Comparison of ENCODE assay signal across 28 cellular contexts in the genomic region with DNA sequence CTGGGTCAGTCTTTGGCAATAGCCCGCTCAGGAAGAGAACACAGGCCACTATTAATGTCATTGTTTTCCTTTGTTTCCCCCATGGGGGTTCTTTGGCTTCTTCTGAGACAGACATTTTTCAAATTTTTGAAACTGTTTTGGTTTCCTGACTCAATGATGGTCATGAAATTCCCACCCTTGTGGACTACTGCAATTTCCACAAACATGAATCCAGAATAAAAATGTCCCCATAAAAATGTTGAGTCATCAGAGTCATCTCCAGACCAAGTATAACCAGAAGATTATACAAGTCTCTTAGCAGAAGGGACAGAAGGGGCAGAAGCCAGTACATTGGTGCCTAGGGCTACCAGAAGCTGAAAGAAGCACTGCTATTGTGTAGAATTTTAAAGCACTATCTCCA. TPM values are rescaled to one million over a fixed set of nuclear protein-coding genes. Genes with fewer than 3 reads are reported as not detected.
A peak's percentile ranks its signal among the peaks of the same experiment; 100 is the strongest.
DNase-seq lines count a peak whose midpoint lies in the region; TF ChIP-seq lines count a peak whose summit lies in the region.
"Had no signal": no experiment of that assay in that cellular context is flagged by ENCODE, and none has a peak within 500 bp of the region (broad histone marks: within the 10 kb centered on the region; RNA-seq: fewer than 3 reads in every experiment).

No MANE protein-coding gene starts in this region.

- intact Hi-C loops in dorsolateral prefrontal cortex (cut with DNase I), result no loop called here

- H3K4me3 ChIP-seq in coronary artery (no peak overlapping the region), dorsolateral prefrontal cortex (no peak overlapping the region)
- H3K4me3 ChIP-seq: BLaER1, GM12878, GM23338, SJCRH30 had no signal

- H3K27ac ChIP-seq in coronary artery, result no peak overlapping the region
- peak overlapping the region in 12 of 59 donors; percentile 3 to 44 (median 28) for H3K27ac ChIP-seq in dorsolateral prefrontal cortex
- H3K27ac ChIP-seq: BLaER1, SJCRH30 had no signal

- no peaks in the 10 kb centered on the region for H3K27me3 ChIP-seq in dorsolateral prefrontal cortex
- H3K27me3 ChIP-seq: BLaER1, SJCRH30 had no signal

- TF ChIP-seq CTCF in coronary artery (IDR thresholded peaks at IDR 0.05) (no peak), dorsolateral prefrontal cortex (IDR thresholded peaks at IDR 0.05 in 54 of 56, conservative IDR thresholded peaks at IDR 0.05 in 2 of 56; ENCODE audit: low read depth in 1 of 56, partially characterized antibody in 56 of 56) (no peak)

- DNase-seq in EL, result peak; percentile 53
- peak; percentile 9 for DNase-seq in T1000 (lab: John Stamatoyannopoulos, UW)
- DNase-seq in hepatic stellate cell (ENCODE audit: low spot score), result peak; percentile 14
- no peak for DNase-seq in coronary artery (ENCODE audit: low spot score)
- no peak for DNase-seq in CD1c-positive myeloid dendritic cell (ENCODE audit: extremely low spot score)
- no peak for DNase-seq in SK-N-DZ (ENCODE audit: low spot score)
- no peak for DNase-seq in dorsolateral prefrontal cortex
- DNase-seq: ACHN; CD4-positive, alpha-beta T cell; DMS53; GDM1; H9; KBM-7; NCI-H1092; NCI-H1417 treated with DMSO at 0.1 percent for 48 hours; NCI-H1694 treated with DMSO at 0.1 percent for 48 hours; NCI-H2081 treated with DMSO at 0.1 percent for 48 hours; NCI-H446; NCI-H524 treated with DMSO at 0.1 percent for 48 hours; NCI-H82; NK-92 treated with Interleukin-12 subunit alpha and Interleukin-12 subunit beta, amount 100 ng/mL, for 24 hours; PC-3; SJCRH30 had no signal

RNA-seq across cellular contexts. Expression of gene SLCO1A2, which starts 29.1 kb away (rescaled TPM):
- 0.45 TPM in 1 of 2 replicates, not detected in the other for polyA plus RNA-seq in SK-N-DZ (2014; cell fraction: cytosol; rRNA removed)
- 0.67 and 1.8 TPM in 2 replicates for polyA plus RNA-seq in SK-N-DZ (2014; cell fraction: nucleus; rRNA removed)
- total RNA-seq in dorsolateral prefrontal cortex, result 100 to 1,000 TPM in 11 of 120 experiments, 10 to 100 TPM in 108, 1 to 10 TPM in 1; 9.2 to 211 (median 50.5) TPM
- total RNA-seq: CD4-positive, alpha-beta T cell; Daoy; GM12878; PC-3; Right ventricle myocardium inferior had no signal
- polyA plus RNA-seq: GM12878 had no signal

Comparison
In these comparisons a context has a peak if more than half of its experiments do, and no peak if none do; other contexts are left out.
1. DNase-seq: peak in EL (single experiment), T1000 (single experiment) and hepatic stellate cell (single experiment); none in coronary artery (single experiment), CD1c-positive myeloid dendritic cell (single experiment), SK-N-DZ (single experiment) and dorsolateral prefrontal cortex (0 of 10).